Comparison of ENCODE assay signal across 28 cellular contexts in the genomic region with DNA sequence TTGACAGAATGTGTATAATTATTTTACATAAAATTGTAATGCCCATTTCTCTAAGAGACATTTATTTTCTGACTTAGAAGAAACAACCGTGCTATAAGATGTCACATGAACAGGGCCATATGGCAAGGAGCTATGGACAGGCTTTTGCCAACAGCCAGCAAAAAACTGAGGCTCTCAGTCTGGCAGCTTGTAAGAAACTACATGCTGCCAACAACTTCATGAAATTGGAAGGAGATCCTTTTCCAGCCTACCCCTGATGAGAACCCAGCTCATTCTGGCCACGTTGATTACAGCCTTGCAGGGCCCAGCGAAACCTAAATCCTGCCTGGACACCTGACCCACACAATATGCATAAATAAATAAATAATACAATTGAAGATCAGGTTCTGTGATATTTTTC.
"Had no signal": no experiment of that assay in that cellular context is flagged by ENCODE, and none has a peak within 500 bp of the region (broad histone marks: within the 10 kb centered on the region; RNA-seq: fewer than 3 reads in every experiment).

No MANE protein-coding gene starts in this region.

- H3K36me3 Mint-ChIP-seq: activated CD4-positive, alpha-beta memory T cell treated with anti-CD3 and anti-CD28 coated beads for 36 hours; activated naive CD4-positive, alpha-beta T cell treated with anti-CD3 and anti-CD28 coated beads, Interleukin-2, amount 10 ng/mL, durations not matched to agents 7 days and 5 days; activated naive CD8-positive, alpha-beta T cell treated with anti-CD3 and anti-CD28 coated beads for 36 hours; T-cell had no signal

- DNase-seq: activated CD4-positive, alpha-beta memory T cell treated with anti-CD3 and anti-CD28 coated beads for 36 hours; activated CD4-positive, alpha-beta T cell treated with anti-CD3 and anti-CD28 coated beads, Interleukin-2, amount 10 ng/mL, durations not matched to agents 7 days and 5 days; activated CD4-positive, CD25-positive, alpha-beta regulatory T cell; activated CD8-positive, alpha-beta memory T cell treated with anti-CD3 and anti-CD28 coated beads for 24 hours; activated gamma-delta T cell; activated naive CD4-positive, alpha-beta T cell treated with anti-CD3 and anti-CD28 coated beads, Interleukin-2, amount 10 ng/mL, durations not matched to agents 7 days and 5 days; activated naive CD8-positive, alpha-beta T cell treated with anti-CD3 and anti-CD28 coated beads for 36 hours; activated T-cell treated with anti-CD3 and anti-CD28 coated beads, Interleukin-2, amount 50 U/mL, for 4 hours; adrenal gland; Karpas-422; MM.1S; NCI-H146; NCI-H187 treated with DMSO at 0.1 percent for 48 hours; NCI-H2081 treated with DMSO at 0.1 percent for 48 hours; NCI-H526 treated with DMSO at 0.1 percent for 48 hours; NK-92 treated with Interleukin-12 subunit alpha and Interleukin-12 subunit beta, amount 100 ng/mL, for 24 hours; OCI-M1; RPMI8226; T-cell; T-helper 2 cell; T1000 had no signal

- H3K4me3 Mint-ChIP-seq: activated CD4-positive, alpha-beta memory T cell treated with anti-CD3 and anti-CD28 coated beads for 36 hours; activated CD4-positive, alpha-beta T cell treated with anti-CD3 and anti-CD28 coated beads, Interleukin-2, amount 10 ng/mL, durations not matched to agents 7 days and 5 days; activated naive CD4-positive, alpha-beta T cell treated with anti-CD3 and anti-CD28 coated beads, Interleukin-2, amount 10 ng/mL, durations not matched to agents 7 days and 5 days; activated naive CD8-positive, alpha-beta T cell treated with anti-CD3 and anti-CD28 coated beads for 36 hours; activated T-cell treated with anti-CD3 and anti-CD28 coated beads, Interleukin-2, amount 50 U/mL, for 4 hours; activated T-helper 17 cell treated with anti-CD3 and anti-CD28 coated beads, Interleukin-2, amount 50 U/mL, for 72 hours; T-cell had no signal

- H3K27me3 Mint-ChIP-seq: activated CD4-positive, alpha-beta memory T cell treated with anti-CD3 and anti-CD28 coated beads for 36 hours; activated CD4-positive, alpha-beta T cell treated with anti-CD3 and anti-CD28 coated beads, Interleukin-2, amount 10 ng/mL, durations not matched to agents 7 days and 5 days; activated naive CD4-positive, alpha-beta T cell treated with anti-CD3 and anti-CD28 coated beads, Interleukin-2, amount 10 ng/mL, durations not matched to agents 7 days and 5 days; activated T-helper 17 cell treated with anti-CD3 and anti-CD28 coated beads, Interleukin-2, amount 50 U/mL, for 72 hours had no signal

- H3K36me3 ChIP-seq: adrenal gland, breast epithelium had no signal

- H3K27ac Mint-ChIP-seq: activated CD4-positive, alpha-beta memory T cell treated with anti-CD3 and anti-CD28 coated beads for 36 hours; activated CD4-positive, alpha-beta T cell treated with anti-CD3 and anti-CD28 coated beads, Interleukin-2, amount 10 ng/mL, durations not matched to agents 7 days and 5 days; activated naive CD4-positive, alpha-beta T cell treated with anti-CD3 and anti-CD28 coated beads, Interleukin-2, amount 10 ng/mL, durations not matched to agents 7 days and 5 days; activated naive CD8-positive, alpha-beta T cell treated with anti-CD3 and anti-CD28 coated beads for 36 hours; activated T-helper 17 cell treated with anti-CD3 and anti-CD28 coated beads, Interleukin-2, amount 50 U/mL, for 72 hours; T-cell had no signal

- H3K27me3 ChIP-seq: adrenal gland, breast epithelium had no signal

- H3K27ac ChIP-seq: adrenal gland, breast epithelium, SK-N-MC, VCaP had no signal

- H3K4me1 Mint-ChIP-seq: activated CD4-positive, alpha-beta T cell treated with anti-CD3 and anti-CD28 coated beads, Interleukin-2, amount 10 ng/mL, durations not matched to agents 7 days and 5 days; activated naive CD4-positive, alpha-beta T cell treated with anti-CD3 and anti-CD28 coated beads, Interleukin-2, amount 10 ng/mL, durations not matched to agents 7 days and 5 days; activated naive CD8-positive, alpha-beta T cell treated with anti-CD3 and anti-CD28 coated beads for 36 hours; activated T-helper 17 cell treated with anti-CD3 and anti-CD28 coated beads, Interleukin-2, amount 50 U/mL, for 72 hours; T-cell had no signal

- H3K4me3 ChIP-seq: adrenal gland, breast epithelium, K562, SK-N-MC had no signal

- H3K4me1 ChIP-seq: adrenal gland, breast epithelium had no signal

- H3K9me3 ChIP-seq: adrenal gland, breast epithelium had no signal

- H3K9me3 Mint-ChIP-seq: activated CD4-positive, alpha-beta memory T cell treated with anti-CD3 and anti-CD28 coated beads for 36 hours; activated CD4-positive, alpha-beta T cell treated with anti-CD3 and anti-CD28 coated beads, Interleukin-2, amount 10 ng/mL, durations not matched to agents 7 days and 5 days; activated naive CD4-positive, alpha-beta T cell treated with anti-CD3 and anti-CD28 coated beads, Interleukin-2, amount 10 ng/mL, durations not matched to agents 7 days and 5 days; activated naive CD8-positive, alpha-beta T cell treated with anti-CD3 and anti-CD28 coated beads for 36 hours; activated T-cell treated with anti-CD3 and anti-CD28 coated beads, Interleukin-2, amount 50 U/mL, for 4 hours; activated T-helper 17 cell treated with anti-CD3 and anti-CD28 coated beads, Interleukin-2, amount 50 U/mL, for 72 hours; T-cell had no signal

- ATAC-seq: activated T-cell treated with anti-CD3 and anti-CD28 coated beads, Interleukin-2, amount 50 U/mL, for 4 hours; activated T-helper 17 cell treated with anti-CD3 and anti-CD28 coated beads, Interleukin-2, amount 50 U/mL, for 72 hours; K562; Panc1; Right ventricle myocardium inferior; T-cell had no signal
